12 cellular contexts compared by ENCODE assay signal in the genomic region with DNA sequence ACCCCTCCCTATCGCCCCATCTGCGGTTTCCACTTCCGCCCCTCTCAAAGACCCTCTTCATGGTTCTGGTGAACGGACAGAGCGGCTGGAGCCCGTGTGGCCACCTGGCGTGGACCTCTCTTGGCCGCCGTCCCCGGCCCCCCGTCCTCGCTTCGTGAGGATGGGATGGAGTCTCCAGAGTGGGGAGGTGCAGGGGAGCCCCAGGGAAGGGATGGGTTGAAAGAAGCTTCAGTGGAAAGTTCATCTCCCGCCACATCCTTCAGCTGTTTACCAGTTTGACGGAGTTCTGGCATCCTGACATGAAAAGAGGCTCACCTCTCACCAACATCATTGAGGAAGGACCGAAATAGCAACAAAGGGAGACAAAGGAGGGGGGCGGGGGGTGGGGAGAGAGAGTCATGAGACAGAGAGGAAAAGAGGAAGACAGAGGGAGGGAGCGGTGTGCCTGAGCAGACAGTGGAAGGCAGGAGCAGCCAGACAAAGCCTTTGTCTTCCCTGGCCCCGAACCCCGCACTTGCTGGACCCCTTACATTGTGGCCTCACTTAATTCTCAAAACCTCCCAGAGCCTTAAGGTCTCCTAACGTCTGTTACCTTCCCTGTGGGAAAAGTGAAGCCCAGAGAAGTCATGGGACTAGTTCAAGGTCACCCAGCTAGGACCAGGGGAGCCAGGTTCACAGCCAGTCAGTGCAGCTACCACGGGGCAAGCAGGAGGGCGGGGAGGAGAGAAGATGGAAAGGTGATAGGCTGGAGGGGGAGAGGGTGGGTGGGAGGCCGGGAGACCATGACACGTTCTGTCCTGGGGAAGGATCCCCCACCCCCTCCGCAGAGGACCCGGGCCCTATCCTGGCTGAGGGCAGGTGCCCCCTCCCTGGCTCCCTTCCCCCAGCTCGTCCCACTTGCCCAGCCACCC. TPM values are rescaled to one million over a fixed set of nuclear protein-coding genes. Genes with fewer than 3 reads are reported as not detected.
A peak's percentile ranks its signal among the peaks of the same experiment; 100 is the strongest.
DNase-seq lines count a peak whose midpoint lies in the region; ATAC-seq, FAIRE-seq and TF ChIP-seq lines count a peak whose summit lies in the region.
"Had no signal": no experiment of that assay in that cellular context is flagged by ENCODE, and none has a peak within 500 bp of the region (broad histone marks: within the 10 kb centered on the region; RNA-seq: fewer than 3 reads in every experiment).

No MANE protein-coding gene starts in this region.

- H3K27ac Mint-ChIP-seq in CD8-positive, alpha-beta T cell: peak overlapping the region; percentile 95
- peak overlapping the region; percentile 78 for H3K27ac Mint-ChIP-seq in activated T-cell treated with anti-CD3 and anti-CD28 coated beads, Interleukin-2, amount 50 U/mL, for 72 hours
- H3K27ac Mint-ChIP-seq in memory B cell: peak overlapping the region; percentile 62

- H3K4me1 ChIP-seq in CD8-positive, alpha-beta T cell (ENCODE audit: insufficient read depth, low read length): peaks cover 81% of the 10 kb centered on the region

- POLR2A ChIA-PET in CD8-positive, alpha-beta T cell (lab: Charles Lee): interaction anchor here (0.8 to 4.2 kb wide), 20 partner anchors 8 to 207 kb away, joined by 3 to 54 read pairs (median 4); a partner anchor contains a TSS

- H3K36me3 Mint-ChIP-seq in CD8-positive, alpha-beta T cell: no peaks in the 10 kb centered on the region
- peaks cover 14 to 28% of the 10 kb centered on the region in 2 donors for H3K36me3 Mint-ChIP-seq in activated T-cell treated with anti-CD3 and anti-CD28 coated beads, Interleukin-2, amount 50 U/mL, for 72 hours (ENCODE audit: insufficient read depth in 2 of 2)
- peaks cover under 1% of the 10 kb centered on the region for H3K36me3 Mint-ChIP-seq in memory B cell

- intact Hi-C loops in CD8-positive, alpha-beta T cell (cut with DNase I, micrococcal nuclease): loop anchor here (1.0 to 5.0 kb wide), 7 partner anchors 16 to 76 kb away; a partner anchor contains a TSS

- TF ChIP-seq CTCF in CD8-positive, alpha-beta T cell (IDR thresholded peaks at IDR 0.05): no peak

- no peaks in the 10 kb centered on the region for H3K27me3 ChIP-seq in CD8-positive, alpha-beta T cell (ENCODE audit: insufficient read depth, low read length)

- H3K4me3 ChIP-seq in CD8-positive, alpha-beta T cell (ENCODE audit: low read depth, low read length): peak overlapping the region; percentile 38
- H3K4me3 ChIP-seq: thoracic aorta had no signal

- no peaks in the 10 kb centered on the region for H3K27me3 Mint-ChIP-seq in CD8-positive, alpha-beta T cell (ENCODE audit: low read depth)
- no peaks in the 10 kb centered on the region for H3K27me3 Mint-ChIP-seq in activated T-cell treated with anti-CD3 and anti-CD28 coated beads, Interleukin-2, amount 50 U/mL, for 72 hours (ENCODE audit: low read depth)
- H3K27me3 Mint-ChIP-seq in memory B cell: no peaks in the 10 kb centered on the region

- no peaks in the 10 kb centered on the region for H3K36me3 ChIP-seq in CD8-positive, alpha-beta T cell (ENCODE audit: insufficient read depth, low read length)
- H3K36me3 ChIP-seq: thoracic aorta had no signal

- CTCF ChIA-PET in CD8-positive, alpha-beta T cell (lab: Charles Lee): interaction anchor here (0.8 to 2.3 kb wide), 8 partner anchors 9 to 76 kb away, joined by 3 to 14 read pairs (median 4); a partner anchor contains a TSS

- H3K9me3 Mint-ChIP-seq in CD8-positive, alpha-beta T cell: no peaks in the 10 kb centered on the region
- H3K9me3 Mint-ChIP-seq in activated T-cell treated with anti-CD3 and anti-CD28 coated beads, Interleukin-2, amount 50 U/mL, for 72 hours: no peaks in the 10 kb centered on the region
- no peaks in the 10 kb centered on the region for H3K9me3 Mint-ChIP-seq in memory B cell

- peaks cover 76% of the 10 kb centered on the region for H3K4me1 Mint-ChIP-seq in CD8-positive, alpha-beta T cell (ENCODE audit: low read depth)
- H3K4me1 Mint-ChIP-seq in activated T-cell treated with anti-CD3 and anti-CD28 coated beads, Interleukin-2, amount 50 U/mL, for 72 hours (ENCODE audit: low read depth): peaks cover 98% of the 10 kb centered on the region
- H3K4me1 Mint-ChIP-seq in memory B cell: peaks cover 45% of the 10 kb centered on the region

- peak overlapping the region; percentile 83 for H3K4me3 Mint-ChIP-seq in CD8-positive, alpha-beta T cell
- peak overlapping the region; percentile 81 to 88 for H3K4me3 Mint-ChIP-seq in activated T-cell treated with anti-CD3 and anti-CD28 coated beads, Interleukin-2, amount 50 U/mL, for 72 hours
- peak overlapping the region; percentile 7 for H3K4me3 Mint-ChIP-seq in memory B cell

- peak overlapping the region; percentile 44 for H3K27ac ChIP-seq in CD8-positive, alpha-beta T cell (ENCODE audit: low read depth, low read length)
- H3K27ac ChIP-seq: RWPE1, thoracic aorta had no signal

- FAIRE-seq in frontal cortex (lab: Jason Lieb, UNC): no peak

- ATAC-seq in CD8-positive, alpha-beta T cell: peak; percentile 11
- ATAC-seq in activated T-cell treated with anti-CD3 and anti-CD28 coated beads, Interleukin-2, amount 50 U/mL, for 72 hours (replicated peaks in 1 of 2): peak in 1 of 2 donors; percentile 3
- ATAC-seq in memory B cell (ENCODE audit: low read depth): no peak
- no peak for ATAC-seq in GM19455 (IDR thresholded peaks at IDR 0.05; ENCODE audit: unreplicated experiment)
- no peak for ATAC-seq in GM21786 (IDR thresholded peaks at IDR 0.05; ENCODE audit: unreplicated experiment)
- ATAC-seq: left lobe of liver had no signal

- no peaks in the 10 kb centered on the region for H3K9me3 ChIP-seq in CD8-positive, alpha-beta T cell (ENCODE audit: low read length)
- H3K9me3 ChIP-seq: thoracic aorta had no signal

- peak in 6 of 7 experiments; percentile 34 to 76 (median 58) for DNase-seq in CD8-positive, alpha-beta T cell
- DNase-seq in NOMO-1 treated with dmso at 0.1 percent for 144 hours (lab: John Stamatoyannopoulos, UW; ENCODE audit: unreplicated experiment): peak; percentile 57
- peak; percentile 45 to 52 for DNase-seq in activated T-cell treated with anti-CD3 and anti-CD28 coated beads, Interleukin-2, amount 50 U/mL, for 72 hours
- no peak for DNase-seq in memory B cell (ENCODE audit: low spot score in 2 of 2)
- DNase-seq in retina: no peak
- no peak for DNase-seq in frontal cortex (ENCODE audit: low spot score in 2 of 2)
- DNase-seq: KG1 had no signal

RNA-seq across cellular contexts. Expression of a gene that starts 54.9 kb away (rescaled TPM):
- 100 to 1,000 TPM; 765 to 793 TPM for total RNA-seq in CD8-positive, alpha-beta T cell
- 100 to 1,000 TPM; 298 to 313 TPM for total RNA-seq in activated T-cell treated with anti-CD3 and anti-CD28 coated beads, Interleukin-2, amount 50 U/mL, for 72 hours
- total RNA-seq in frontal cortex: 0.82 TPM

Comparison
In these comparisons a context has a peak if more than half of its experiments do, and no peak if none do; other contexts are left out.
1. DNase-seq: peak in CD8-positive, alpha-beta T cell (6 of 7), NOMO-1 treated with dmso at 0.1 percent for 144 hours (single experiment) and activated T-cell treated with anti-CD3 and anti-CD28 coated beads, Interleukin-2, amount 50 U/mL, for 72 hours (2 of 2); none in memory B cell (0 of 2), retina (single experiment) and frontal cortex (0 of 2).
2. H3K4me3 Mint-ChIP-seq: peak in every context shown above with its lines; median percentile 84 in activated T-cell treated with anti-CD3 and anti-CD28 coated beads, Interleukin-2, amount 50 U/mL, for 72 hours; 83 in CD8-positive, alpha-beta T cell; 7 in memory B cell.
3. RNA of a gene that starts 54.9 kb away (total RNA-seq): 765 to 793 TPM in CD8-positive, alpha-beta T cell and 298 to 313 TPM in activated T-cell treated with anti-CD3 and anti-CD28 coated beads, Interleukin-2, amount 50 U/mL, for 72 hours; 0.82 TPM in frontal cortex (single experiment); every median in the first group is over 100 times any median in the second.
4. Peak in every context shown above with its lines, with median percentiles within 50 percentile points of each other: H3K27ac Mint-ChIP-seq.